ENCODE assay signal across 8 cellular contexts in genomic region chr20:1466211-1467081, GRCh38. TPM values are rescaled to one million over a fixed set of nuclear protein-coding genes. Genes with fewer than 3 reads are reported as not detected.
A peak's percentile ranks its signal among the peaks of the same experiment; 100 is the strongest.
DNase-seq lines count a peak whose midpoint lies in the region; ATAC-seq and TF ChIP-seq lines count a peak whose summit lies in the region.

NSFL1C (minus strand) TSS chr20:1466849; CDS start chr20:1466824, 25 bp downstream.

- in situ Hi-C loops in HAP-1 (cut with MboI; ENCODE audit: low sequenced_read_pairs) = loop anchor here (25.0 kb wide), 1 partner anchor 354 kb away; the partner anchor contains the start of gene PSMF1

- TF ChIP-seq CTCF in MM.1S (IDR thresholded peaks at IDR 0.05; ENCODE audit: low read length) = peak; percentile 91
- peak; percentile 99 for TF ChIP-seq CTCF in foreskin keratinocyte (conservative IDR thresholded peaks at IDR 0.05)

- H3K4me2 ChIP-seq in MM.1S (ENCODE audit: low read depth, low read length) = peak within 1 kb of the TSS; percentile 93

- no peaks in the 10 kb centered on the region for H3K9me2 ChIP-seq in MM.1S (replicated peaks; ENCODE audit: insufficient read depth, low read length)

- H3K36me3 ChIP-seq in HAP-1 (replicated peaks) (peaks cover 8% of the 10 kb centered on the region), MM.1S (replicated peaks; ENCODE audit: insufficient read depth, low read length) (no peaks in the 10 kb centered on the region), neuron (ENCODE audit: insufficient read depth, low read length) (peaks cover 18% of the 10 kb centered on the region), subcutaneous abdominal adipose tissue (ENCODE audit: control insufficient read depth in 5 of 5, insufficient read depth in 5 of 5, low read length in 5 of 5) (peaks cover 7 to 30% (median 24%) of the 10 kb centered on the region in 5 donors)

- peak within 1 kb of the TSS; percentile 73; the same call in 1 of the 2 replicates for H3K27ac ChIP-seq in MM.1S (ENCODE audit: low read length)
- peak within 1 kb of the TSS; percentile 68 for H3K27ac ChIP-seq in foreskin keratinocyte
- H3K27ac ChIP-seq in subcutaneous abdominal adipose tissue (ENCODE audit: low read depth, low read length) = peak within 1 kb of the TSS; percentile 85

- peaks cover 8% of the 10 kb centered on the region for H3K4me1 ChIP-seq in HAP-1
- peaks cover 27% of the 10 kb centered on the region for H3K4me1 ChIP-seq in MM.1S (ENCODE audit: low read length)
- H3K4me1 ChIP-seq in foreskin keratinocyte = peaks cover 14% of the 10 kb centered on the region
- peaks cover 18% of the 10 kb centered on the region for H3K4me1 ChIP-seq in neuron (ENCODE audit: insufficient read depth, low read length)
- peaks cover 14 to 54% (median 43%) of the 10 kb centered on the region in 5 donors for H3K4me1 ChIP-seq in subcutaneous abdominal adipose tissue (ENCODE audit: control insufficient read depth in 5 of 5, insufficient read depth in 5 of 5, low read length in 5 of 5)

- DNase-seq in GDM1 (lab: John Stamatoyannopoulos, UW) (peak; percentile 93), HAP-1 (ENCODE audit: low spot score in 2 of 2) (peak; percentile 77 to 95), MM.1S (peak; percentile 94), SIG-M5 (lab: John Stamatoyannopoulos, UW) (peak; percentile 25), activated gamma-delta T cell treated with Interleukin-2 at 50 U/mL for 16 hours (peak; percentile 97), foreskin keratinocyte (peak; percentile 67 to 81)

- H2AFZ ChIP-seq in MM.1S (ENCODE audit: low read length) (peak within 1 kb of the TSS; percentile 76), neuron (ENCODE audit: low read depth, low read length) (peak within 1 kb of the TSS; percentile 90)

- H3K9me3 ChIP-seq in HAP-1 (no peaks in the 10 kb centered on the region), MM.1S (replicated peaks; ENCODE audit: insufficient read depth, low read length) (no peaks in the 10 kb centered on the region), neuron (ENCODE audit: low read length) (no peaks in the 10 kb centered on the region), subcutaneous abdominal adipose tissue (ENCODE audit: control insufficient read depth in 5 of 5, low read length in 5 of 5) (no peaks in the 10 kb centered on the region)

- peaks cover 27% of the 10 kb centered on the region for H4K20me1 ChIP-seq in MM.1S (ENCODE audit: insufficient read depth, low read length)

- ATAC-seq in foreskin keratinocyte = peak; percentile 80

- peaks cover 51% of the 10 kb centered on the region for H3K79me2 ChIP-seq in MM.1S (ENCODE audit: low read length)

- H3F3A ChIP-seq in MM.1S (ENCODE audit: insufficient read depth, low read length) = no peaks in the 10 kb centered on the region

- H3K9ac ChIP-seq in MM.1S (ENCODE audit: low read length) (peak within 1 kb of the TSS; percentile 92), subcutaneous abdominal adipose tissue (ENCODE audit: low read length in 5 of 5) (peak within 1 kb of the TSS; percentile 49 to 93 (median 92))

- H3K4me3 ChIP-seq in HAP-1 = peak within 1 kb of the TSS; percentile 92
- H3K4me3 ChIP-seq in MM.1S (ENCODE audit: low read length) = peak within 1 kb of the TSS; percentile 94
- peak within 1 kb of the TSS; percentile 86 for H3K4me3 ChIP-seq in neuron (ENCODE audit: low read length)
- peak within 1 kb of the TSS; percentile 80 to 92 (median 91) for H3K4me3 ChIP-seq in subcutaneous abdominal adipose tissue (ENCODE audit: low read depth in 1 of 5, low read length in 5 of 5)

- H3K27me3 ChIP-seq in HAP-1 (ENCODE audit: low read depth) (peaks cover 15% of the 10 kb centered on the region), MM.1S (replicated peaks; ENCODE audit: insufficient read depth, low read length) (peaks cover 13% of the 10 kb centered on the region), foreskin keratinocyte (no peaks in the 10 kb centered on the region), neuron (ENCODE audit: insufficient read depth, low read length) (no peaks in the 10 kb centered on the region), subcutaneous abdominal adipose tissue (ENCODE audit: control insufficient read depth in 5 of 5, insufficient read depth in 4 of 5, low read length in 5 of 5) (no peaks in the 10 kb centered on the region)

RNA-seq across cellular contexts. Expression of gene NSFL1C, which starts in this region (rescaled TPM):
- total RNA-seq in foreskin keratinocyte = 50.9 and 60.8 TPM in 2 replicates
- polyA plus RNA-seq in foreskin keratinocyte = 99.6 and 109 TPM in 2 replicates

Comparison
In these comparisons a context has a peak if more than half of its experiments do, and no peak if none do; other contexts are left out.
1. Peak in every context shown above with its lines: DNase-seq, ATAC-seq, H3K4me3 ChIP-seq and H3K27ac ChIP-seq.
2. DNase-seq: peak in every context shown above with its lines; median percentile 97 in activated gamma-delta T cell treated with Interleukin-2 at 50 U/mL for 16 hours; 94 in MM.1S; 93 in GDM1; 86 in HAP-1; 74 in foreskin keratinocyte; 25 in SIG-M5.